In genomic region chr20:10332656-10333421, GRCh38 we compare ENCODE assay signal across 13 cellular contexts.
DNase-seq lines count a peak whose midpoint lies in the region; ATAC-seq and TF ChIP-seq lines count a peak whose summit lies in the region.
"Had no signal": no experiment of that assay in that cellular context is flagged by ENCODE, and none has a peak within 500 bp of the region (broad histone marks: within the 10 kb centered on the region; RNA-seq: fewer than 3 reads in every experiment).

No MANE protein-coding gene starts in this region.

- no peak overlapping the region for H3K4me3 ChIP-seq in osteoblast (ENCODE audit: insufficient read depth, low read length)
- H3K4me3 ChIP-seq: SJSA1, vagina had no signal

- H3K36me3 Mint-ChIP-seq in stimulated activated naive B cell treated with anti-CD40 and anti-IgM and Interleukin-4, amounts not matched to agents 10 μg/mL and 1 μg/mL and 100 μg/mL, for 72 hours = no peaks in the 10 kb centered on the region
- H3K36me3 Mint-ChIP-seq: activated naive CD4-positive, alpha-beta T cell treated with anti-CD3 and anti-CD28 coated beads, Interleukin-2, amount 10 ng/mL, durations not matched to agents 7 days and 5 days had no signal

- H3K27ac ChIP-seq in osteoblast (ENCODE audit: low read depth, low read length) = no peak overlapping the region
- H3K27ac ChIP-seq: SJSA1, vagina had no signal

- no peaks in the 10 kb centered on the region for H3K4me1 Mint-ChIP-seq in stimulated activated naive B cell treated with anti-CD40 and anti-IgM and Interleukin-4, amounts not matched to agents 10 μg/mL and 1 μg/mL and 100 μg/mL, for 72 hours
- H3K4me1 Mint-ChIP-seq: activated naive CD4-positive, alpha-beta T cell treated with anti-CD3 and anti-CD28 coated beads, Interleukin-2, amount 10 ng/mL, durations not matched to agents 7 days and 5 days had no signal

- H3K9me3 Mint-ChIP-seq in stimulated activated naive B cell treated with anti-CD40 and anti-IgM and Interleukin-4, amounts not matched to agents 10 μg/mL and 1 μg/mL and 100 μg/mL, for 72 hours = no peaks in the 10 kb centered on the region
- H3K9me3 Mint-ChIP-seq: activated naive CD4-positive, alpha-beta T cell treated with anti-CD3 and anti-CD28 coated beads, Interleukin-2, amount 10 ng/mL, durations not matched to agents 7 days and 5 days had no signal

- H3K27ac Mint-ChIP-seq in stimulated activated naive B cell treated with anti-CD40 and anti-IgM and Interleukin-4, amounts not matched to agents 10 μg/mL and 1 μg/mL and 100 μg/mL, for 72 hours = no peak overlapping the region
- H3K27ac Mint-ChIP-seq: activated naive CD4-positive, alpha-beta T cell treated with anti-CD3 and anti-CD28 coated beads, Interleukin-2, amount 10 ng/mL, durations not matched to agents 7 days and 5 days had no signal

- H3K4me3 Mint-ChIP-seq in stimulated activated naive B cell treated with anti-CD40 and anti-IgM and Interleukin-4, amounts not matched to agents 10 μg/mL and 1 μg/mL and 100 μg/mL, for 72 hours = no peak overlapping the region
- H3K4me3 Mint-ChIP-seq: activated naive CD4-positive, alpha-beta T cell treated with anti-CD3 and anti-CD28 coated beads, Interleukin-2, amount 10 ng/mL, durations not matched to agents 7 days and 5 days had no signal

- no peaks in the 10 kb centered on the region for H3K36me3 ChIP-seq in osteoblast (ENCODE audit: insufficient read depth, low read length)
- H3K36me3 ChIP-seq: SJSA1, vagina had no signal

- peaks cover 0 to 4% of the 10 kb centered on the region in 2 donors for H3K27me3 Mint-ChIP-seq in stimulated activated naive B cell treated with anti-CD40 and anti-IgM and Interleukin-4, amounts not matched to agents 10 μg/mL and 1 μg/mL and 100 μg/mL, for 72 hours
- H3K27me3 Mint-ChIP-seq: activated naive CD4-positive, alpha-beta T cell treated with anti-CD3 and anti-CD28 coated beads, Interleukin-2, amount 10 ng/mL, durations not matched to agents 7 days and 5 days had no signal

- H3K79me2 ChIP-seq in osteoblast (ENCODE audit: insufficient read depth, low read length) = no peaks in the 10 kb centered on the region

- H2AFZ ChIP-seq in osteoblast (ENCODE audit: low read length) = no peak overlapping the region

- no peaks in the 10 kb centered on the region for H3K27me3 ChIP-seq in osteoblast (ENCODE audit: insufficient read depth, low read length)
- H3K27me3 ChIP-seq: SJSA1, vagina had no signal

- ATAC-seq in SK-N-SH treated with all-trans-retinoic acid at 6 μM for 48 hours = peak; percentile 59
- ATAC-seq in GM19455 (IDR thresholded peaks at IDR 0.05; ENCODE audit: unreplicated experiment) = no peak
- no peak for ATAC-seq in stimulated activated naive B cell treated with anti-CD40 and anti-IgM and Interleukin-4, amounts not matched to agents 10 μg/mL and 1 μg/mL and 100 μg/mL, for 72 hours (replicated peaks)

- no peak overlapping the region for H3K4me2 ChIP-seq in osteoblast (ENCODE audit: insufficient read depth, low read length)

- H4K20me1 ChIP-seq in osteoblast (ENCODE audit: insufficient read depth, low read length) = no peaks in the 10 kb centered on the region

- peaks cover 29% of the 10 kb centered on the region for H3K4me1 ChIP-seq in osteoblast (ENCODE audit: insufficient read depth, low read length)
- H3K4me1 ChIP-seq: vagina had no signal

- TF ChIP-seq CTCF in osteoblast (IDR thresholded peaks at IDR 0.05; ENCODE audit: extremely low read depth, low read depth, low read length) = no peak

- no peaks in the 10 kb centered on the region for H3K9me3 ChIP-seq in osteoblast (ENCODE audit: low read depth, low read length)
- H3K9me3 ChIP-seq: SJSA1, vagina had no signal

- DNase-seq in DMS79 treated with DMSO at 0.1 percent for 48 hours (lab: John Stamatoyannopoulos, UW) = peak; percentile 73
- peak; percentile 77 for DNase-seq in NCI-H187 treated with DMSO at 0.1 percent for 48 hours (lab: John Stamatoyannopoulos, UW)
- peak; percentile 79 for DNase-seq in left kidney (ENCODE audit: low read depth, low spot score)
- no peak for DNase-seq in stimulated activated naive B cell treated with anti-CD40 and anti-IgM and Interleukin-4, amounts not matched to agents 10 μg/mL and 1 μg/mL and 100 μg/mL, for 72 hours
- no peak for DNase-seq in osteoblast (ENCODE audit: insufficient read length, low spot score, missing footprints)
- DNase-seq in NCI-H1930 (lab: John Stamatoyannopoulos, UW) = no peak
- DNase-seq: activated naive CD4-positive, alpha-beta T cell treated with anti-CD3 and anti-CD28 coated beads, Interleukin-2, amount 10 ng/mL, durations not matched to agents 7 days and 5 days; erythroblast; stimulated activated CD4-positive, alpha-beta T cell treated with anti-CD3 and anti-CD28 coated beads, Interleukin-1b, Interleukin-23, amount 100 ng/mL, for 48 hours had no signal

TF ChIP-seq in SK-N-SH treated with all-trans-retinoic acid at 6 μM for 48 hours, 23 proteins besides CTCF, POLR2A, EP300 and RAD21:
- no peak for TF ChIP-seq ISL1 (CRISPR knock-in tag; IDR thresholded peaks at IDR 0.05)
- TF ChIP-seq OSR1 (CRISPR knock-in tag; IDR thresholded peaks at IDR 0.05) = no peak
- TF ChIP-seq PATZ1 (CRISPR knock-in tag; IDR thresholded peaks at IDR 0.05; ENCODE audit: borderline replicate concordance) = no peak
- TF ChIP-seq TSHZ2 (CRISPR knock-in tag; IDR thresholded peaks at IDR 0.05) = no peak
- no peak for TF ChIP-seq POU6F1 (CRISPR knock-in tag; IDR thresholded peaks at IDR 0.05; ENCODE audit: borderline replicate concordance, low read depth)
- no peak for TF ChIP-seq ESRRG (CRISPR knock-in tag; IDR thresholded peaks at IDR 0.05)

Comparison
In these comparisons a context has a peak if more than half of its experiments do, and no peak if none do; other contexts are left out.
1. DNase-seq: peak in DMS79 treated with DMSO at 0.1 percent for 48 hours (single experiment), NCI-H187 treated with DMSO at 0.1 percent for 48 hours (single experiment) and left kidney (single experiment); none in stimulated activated naive B cell treated with anti-CD40 and anti-IgM and Interleukin-4, amounts not matched to agents 10 μg/mL and 1 μg/mL and 100 μg/mL, for 72 hours (single experiment), osteoblast (single experiment) and NCI-H1930 (0 of 2).